Comparison of ENCODE assay signal across 10 cellular contexts in the genomic region with DNA sequence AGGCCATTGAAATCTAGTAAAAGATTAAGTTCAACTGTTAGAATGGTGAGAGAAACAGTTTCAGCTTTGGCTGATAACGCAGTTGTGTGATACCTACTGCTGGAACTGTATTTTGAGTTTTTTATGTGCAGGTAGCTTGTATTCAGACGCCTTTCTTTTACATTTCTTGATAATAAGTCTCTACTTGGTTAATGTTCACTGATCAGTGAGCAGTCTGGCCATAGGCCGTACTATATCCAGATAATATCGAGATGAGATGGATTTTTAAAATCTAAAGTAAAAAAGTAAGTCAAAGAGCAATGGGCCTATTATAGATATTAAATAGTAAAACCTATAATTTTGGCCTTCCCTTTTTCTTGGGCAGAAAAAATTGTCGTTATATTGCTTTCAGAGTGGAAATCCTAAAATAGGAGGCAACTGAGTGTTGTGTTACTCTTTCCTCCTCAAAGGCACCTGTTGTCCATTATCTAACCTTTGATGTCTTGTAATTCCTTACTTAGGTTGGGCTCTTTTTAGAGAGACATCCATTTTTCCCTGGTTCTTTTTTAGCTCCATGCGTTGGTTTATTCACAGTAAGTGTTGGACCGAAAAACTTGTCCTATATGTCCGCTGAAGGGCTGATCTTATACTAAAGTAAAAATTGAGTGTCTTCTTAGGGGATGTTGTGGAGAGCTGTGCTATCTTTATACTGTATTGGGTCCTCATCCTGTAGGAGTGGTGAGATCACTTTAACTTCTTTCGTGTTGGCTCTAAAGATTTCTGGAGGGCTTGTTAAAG. TPM values are rescaled to one million over a fixed set of nuclear protein-coding genes. Genes with fewer than 3 reads are reported as not detected.
DNase-seq lines count a peak whose midpoint lies in the region; ATAC-seq, FAIRE-seq and TF ChIP-seq lines count a peak whose summit lies in the region.
"Had no signal": no experiment of that assay in that cellular context is flagged by ENCODE, and none has a peak within 500 bp of the region (broad histone marks: within the 10 kb centered on the region; RNA-seq: fewer than 3 reads in every experiment).

No MANE protein-coding gene starts in this region.

- peak overlapping the region; percentile 22 for H4K91ac ChIP-seq in H1 (replicated peaks; ENCODE audit: insufficient read length, low read length)

- FAIRE-seq in H1 (lab: Jason Lieb, UNC) = no peak

- H3K9ac ChIP-seq in Karpas-422 (ENCODE audit: low read length) (peak overlapping the region; percentile 95), H1 (replicated peaks in 1 of 4; ENCODE audit: extremely low read depth in 1 of 4, low read depth in 3 of 4, low read length in 3 of 4) (peak overlapping the region in 1 of 4 experiments; percentile 69; a peak in 2 of 7 replicates)

- DNase-seq in AG10803 (ENCODE audit: low read depth) (no peak), Karpas-422 (no peak), H1 (ENCODE audit: low read depth in 1 of 2, low spot score in 2 of 2) (no peak)
- DNase-seq: activated T-cell treated with anti-CD3 and anti-CD28 coated beads, Interleukin-2, amount 50 U/mL, for 48 hours; foreskin melanocyte had no signal

- TF ChIP-seq POLR2A in H1 (IDR thresholded peaks at IDR 0.05; ENCODE audit: control extremely low read depth in 1 of 2, low read depth in 2 of 2, low read length in 2 of 2) = no peak

- peak overlapping the region; percentile 95 for H3K27ac ChIP-seq in Karpas-422 (ENCODE audit: low read length)
- no peak overlapping the region for H3K27ac ChIP-seq in H1 (ENCODE audit: low read depth, low read length)

- H3K23me2 ChIP-seq in H1 (ENCODE audit: low read depth, low read length) = no peaks in the 10 kb centered on the region

- no peak overlapping the region for H2AK5ac ChIP-seq in H1 (ENCODE audit: low read depth, low read length)

- H3K4me3 ChIP-seq in AG10803 (ENCODE audit: low read length) = peak overlapping the region; percentile 88
- peak overlapping the region; percentile 91 for H3K4me3 ChIP-seq in Karpas-422 (ENCODE audit: low read length)
- H3K4me3 ChIP-seq in H1 (ENCODE audit: extremely low read depth in 1 of 4, insufficient read depth in 2 of 4, low read depth in 3 of 4, low read length in 4 of 4) = peak overlapping the region; percentile 80 to 93 (median 86)
- peak overlapping the region; percentile 89 for H3K4me3 ChIP-seq in neuron (ENCODE audit: low read length)

- CTCF ChIA-PET in H1 (lab: Charles Lee; ENCODE audit: partially characterized antibody) = interaction anchor here (1.1 to 3.5 kb wide), 5 partner anchors 11 to 81 kb away, joined by 3 to 19 read pairs (median 5); no protein-coding TSS in a partner anchor

- H4K8ac ChIP-seq in H1 (ENCODE audit: extremely low read depth, insufficient read depth, low read length) = no peak overlapping the region

- H4K20me1 ChIP-seq in Karpas-422 (ENCODE audit: insufficient read depth, low read depth, low read length) (peaks cover 12% of the 10 kb centered on the region; the same call in 1 of the 2 replicates), H1 (replicated peaks in 1 of 2; ENCODE audit: control insufficient read depth in 1 of 2, insufficient read depth in 2 of 2, low read length in 2 of 2) (no peaks in the 10 kb centered on the region)

- WGBS in H1 (ENCODE audit: extremely low coverage in 1 of 2, insufficient coverage in 1 of 2, insufficient read length in 1 of 2, insufficient replicate concordance in 2 of 2, low coverage in 1 of 2, low lambda C conversion rate in 2 of 2, missing lambda C conversion rate in 1 of 2), 2 experiments = 77% methylated on average over 9 of the region's 9 CpGs; no CpG with 5 or more reads in 1 of the 2 experiments

- H3K56ac ChIP-seq in H1 (replicated peaks; ENCODE audit: insufficient read length, low read depth, low read length) = no peak overlapping the region

- no peak overlapping the region for H2BK5ac ChIP-seq in H1 (ENCODE audit: low read depth, low read length)

- no peaks in the 10 kb centered on the region; the same call in 1 of the 2 replicates for H3K9me2 ChIP-seq in Karpas-422 (replicated peaks; ENCODE audit: insufficient read depth, low read length)

- H3K23ac ChIP-seq in H1 (ENCODE audit: insufficient read length) = no peak overlapping the region

- no peak for TF ChIP-seq EP300 in H1 (IDR thresholded peaks at IDR 0.05; ENCODE audit: borderline replicate concordance in 1 of 2, low read depth in 2 of 2, low read length in 2 of 2)

- no peaks in the 10 kb centered on the region; the same call in 1 of the 2 replicates for H3K79me1 ChIP-seq in H1 (ENCODE audit: low read depth, low read length)

- no peak overlapping the region for H2BK20ac ChIP-seq in H1 (ENCODE audit: low read length)

- no peak overlapping the region for H2AFZ ChIP-seq in Karpas-422 (ENCODE audit: low read length)
- no peak overlapping the region for H2AFZ ChIP-seq in H1 (ENCODE audit: low read length)
- peak overlapping the region; percentile 68 for H2AFZ ChIP-seq in neuron (ENCODE audit: low read depth, low read length)

- no peaks in the 10 kb centered on the region for H3K27me3 ChIP-seq in Karpas-422 (ENCODE audit: low read length)
- H3K27me3 ChIP-seq in H1 (replicated peaks in 1 of 4; ENCODE audit: control insufficient read depth in 3 of 4, extremely low read depth in 1 of 4, insufficient read depth in 3 of 4, low read length in 3 of 4) = no peaks in the 10 kb centered on the region; a peak in 1 of 7 replicates
- no peaks in the 10 kb centered on the region for H3K27me3 ChIP-seq in neuron (ENCODE audit: insufficient read depth, low read length)

- H3K4me2 ChIP-seq in Karpas-422 (ENCODE audit: low read depth, low read length, poor library complexity, severe bottlenecking) = peak overlapping the region; percentile 96
- H3K4me2 ChIP-seq in H1 (ENCODE audit: insufficient read depth in 1 of 2, low read depth in 2 of 2, low read length in 2 of 2) = peak overlapping the region; percentile 81 to 97

- H3K36me3 ChIP-seq in Karpas-422 (ENCODE audit: insufficient read depth, low read length) (peaks cover 8% of the 10 kb centered on the region; the same call in 1 of the 2 replicates), H1 (ENCODE audit: control insufficient read depth in 2 of 4, insufficient read depth in 4 of 4, low read length in 3 of 4) (no peaks in the 10 kb centered on the region), neuron (ENCODE audit: insufficient read depth, low read length) (no peaks in the 10 kb centered on the region)

- peaks cover 35% of the 10 kb centered on the region for H3K4me1 ChIP-seq in Karpas-422 (ENCODE audit: low read length)
- H3K4me1 ChIP-seq in H1 (replicated peaks in 1 of 4; ENCODE audit: control insufficient read depth in 3 of 4, insufficient read depth in 4 of 4, low read length in 3 of 4) = peaks cover 0 to 4% (median 2%) of the 10 kb centered on the region in 4 experiments; a peak in 4 of 7 replicates
- peaks cover 23% of the 10 kb centered on the region for H3K4me1 ChIP-seq in neuron (ENCODE audit: insufficient read depth, low read length)

- no peak for ATAC-seq in GM19467 (IDR thresholded peaks at IDR 0.05; ENCODE audit: unreplicated experiment)
- ATAC-seq in HG03565 (IDR thresholded peaks at IDR 0.05; ENCODE audit: unreplicated experiment) = no peak
- no peak for ATAC-seq in HG03045 (IDR thresholded peaks at IDR 0.05; ENCODE audit: unreplicated experiment)
- no peak for ATAC-seq in HG02763 (IDR thresholded peaks at IDR 0.05; ENCODE audit: unreplicated experiment)

- no peak overlapping the region for H4K5ac ChIP-seq in H1 (ENCODE audit: insufficient read length, low read depth, low read length)

- no peak overlapping the region for H2BK12ac ChIP-seq in H1 (ENCODE audit: low read depth, low read length)

- peak overlapping the region; percentile 81 for H3K4ac ChIP-seq in H1 (replicated peaks; ENCODE audit: insufficient read length, low read depth, low read length)

- TF ChIP-seq RAD21 in H1 (IDR thresholded peaks at IDR 0.05 in 1 of 2, conservative IDR thresholded peaks at IDR 0.05 in 1 of 2; ENCODE audit: low read depth in 2 of 2, low read length in 2 of 2) = no peak

- no peaks in the 10 kb centered on the region for H3K9me3 ChIP-seq in Karpas-422 (ENCODE audit: low read length)
- no peaks in the 10 kb centered on the region for H3K9me3 ChIP-seq in H1 (ENCODE audit: insufficient read depth in 2 of 2, low read depth in 1 of 2, low read length in 1 of 2)
- H3K9me3 ChIP-seq in neuron (ENCODE audit: low read length) = no peaks in the 10 kb centered on the region

- POLR2A ChIA-PET in H1 (lab: Charles Lee; ENCODE audit: partially characterized antibody) = interaction anchor here (0.8 to 2.8 kb wide), 6 partner anchors 9 to 338 kb away, joined by 3 to 10 read pairs (median 4); no protein-coding TSS in a partner anchor

- TF ChIP-seq CTCF in AG10803 (conservative IDR thresholded peaks at IDR 0.05; ENCODE audit: low read length) (no peak), H1 (IDR thresholded peaks at IDR 0.05; ENCODE audit: control extremely low read depth in 1 of 3, insufficient read depth in 1 of 3, low read depth in 1 of 3, low read length in 3 of 3) (no peak)

- no peak overlapping the region for H2BK15ac ChIP-seq in H1 (ENCODE audit: low read length)

- H3K79me2 ChIP-seq in Karpas-422 (ENCODE audit: low read length) = peaks cover 64% of the 10 kb centered on the region
- peaks cover 6 to 64% of the 10 kb centered on the region in 2 experiments for H3K79me2 ChIP-seq in H1 (ENCODE audit: control insufficient read depth in 1 of 2, insufficient read depth in 2 of 2, low read length in 2 of 2)

- H2BK120ac ChIP-seq in H1 (replicated peaks; ENCODE audit: low read depth, low read length) = no peak overlapping the region

- no peak overlapping the region for H3K14ac ChIP-seq in H1 (ENCODE audit: insufficient read length)

- no peak overlapping the region for H3K18ac ChIP-seq in H1 (ENCODE audit: extremely low read depth, low read length)

TF ChIP-seq in H1, 55 proteins besides CTCF, POLR2A, EP300 and RAD21 (continues in another document):
- TF ChIP-seq CHD1 (IDR thresholded peaks at IDR 0.05; ENCODE audit: low read depth, low read length) = no peak
- no peak for TF ChIP-seq SRF (IDR thresholded peaks at IDR 0.05; ENCODE audit: low read depth, low read length)
- TF ChIP-seq SIRT6 (IDR thresholded peaks at IDR 0.05; ENCODE audit: low read length) = no peak
- TF ChIP-seq BCL11A (IDR thresholded peaks at IDR 0.05; ENCODE audit: low read depth in 2 of 2, low read length in 2 of 2) = no peak
- no peak for TF ChIP-seq TAF1 (IDR thresholded peaks at IDR 0.05; ENCODE audit: low read depth, low read length)

RNA-seq across cellular contexts. Expression of gene EML4, which starts 1.7 kb away (rescaled TPM):
- total RNA-seq in Karpas-422 (2014; rRNA removed; shearing (Covaris generic); ENCODE audit: low replicate concordance) = 61.1 and 74.8 TPM in 2 replicates
- 99.4 and 104 TPM in 2 replicates for total RNA-seq in H1 (2021; fragmentation: NEBNext Ultra II Directional; extraction: Animal tissue kit (Norgen Biotek cat#: 25700))
- 32.5 and 50.1 TPM in 2 replicates for polyA plus RNA-seq in H1 (2011; rRNA removed)
- polyA plus RNA-seq in H1 (2011; cell fraction: cytosol; rRNA removed) = 57.1 TPM
- 40.2 TPM for polyA plus RNA-seq in H1 (2011; cell fraction: nucleus; rRNA removed)
- 45.0 to 64.5 TPM (median 52.5 TPM) in 4 replicates for polyA plus RNA-seq in H1 (2012, experiment 1 of 2)
- 3.5 TPM for polyA plus RNA-seq in H1 (2012, experiment 2 of 2)
- 57.5 TPM for polyA plus RNA-seq in H1 (2013, experiment 1 of 2)
- polyA plus RNA-seq in H1 (2013, experiment 2 of 2) = 54.2 TPM
- 111 and 154 TPM in 2 replicates for polyA minus RNA-seq in H1 (2011; rRNA and poly(A)+ RNA removed)
- polyA minus RNA-seq in H1 (2011; cell fraction: cytosol; rRNA and poly(A)+ RNA removed) = 50.1 TPM
- 101 TPM for polyA minus RNA-seq in H1 (2011; cell fraction: nucleus; rRNA and poly(A)+ RNA removed)
